In the genomic region with DNA sequence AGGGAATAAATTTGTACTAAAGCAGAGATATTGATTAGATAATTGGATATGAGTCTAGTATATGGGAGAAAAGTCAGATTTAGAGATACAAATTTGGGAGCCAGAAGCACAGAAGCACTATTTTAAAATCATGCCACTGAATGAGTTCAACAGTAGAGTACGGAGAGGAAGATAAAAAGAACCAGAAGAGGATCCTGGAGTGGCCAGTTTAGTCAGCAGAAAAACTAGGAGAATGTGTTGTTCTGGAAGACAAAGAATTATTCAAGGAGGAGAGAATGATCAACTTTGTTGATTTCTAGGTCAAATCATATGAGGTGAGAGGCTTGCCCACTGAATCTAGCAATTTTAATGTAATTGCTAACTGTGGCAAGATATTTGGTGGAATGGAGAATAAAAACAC, we compare ENCODE assay signal across 17 cellular contexts.
"Had no signal": no experiment of that assay in that cellular context is flagged by ENCODE, and none has a peak within 500 bp of the region (broad histone marks: within the 10 kb centered on the region; RNA-seq: fewer than 3 reads in every experiment).

No MANE protein-coding gene starts in this region.

- H3K9me3 ChIP-seq: breast epithelium, sigmoid colon had no signal

- DNase-seq: activated B cell treated with CpG ODN at 0.5 μM for 24 hours; activated CD4-positive, alpha-beta T cell treated with anti-CD3 and anti-CD28 coated beads for 48 hours; activated CD8-positive, alpha-beta memory T cell treated with anti-CD3 and anti-CD28 coated beads, Interleukin-2, amount 50 U/mL, for 4 hours; activated CD8-positive, alpha-beta T cell treated with anti-CD3 and anti-CD28 coated beads, Interleukin-2, amount 10 ng/mL, durations not matched to agents 7 days and 5 days; activated T-cell treated with anti-CD3 and anti-CD28 coated beads, Interleukin-2, amount 50 U/mL, for 72 hours; aorta; erythroblast; islet precursor cell; naive thymus-derived CD8-positive, alpha-beta T cell; sigmoid colon; stimulated activated CD4-positive, alpha-beta T cell treated with anti-CD3 and anti-CD28 coated beads, Interleukin-1b, Interleukin-23, amount 100 ng/mL, for 48 hours; T-helper 2 cell had no signal

- H3K4me2 ChIP-seq: hepatocyte had no signal

- H3K4me3 ChIP-seq: breast epithelium, hepatocyte, sigmoid colon had no signal

- H3K36me3 ChIP-seq: breast epithelium, sigmoid colon had no signal

- H3K27me3 ChIP-seq: breast epithelium, hepatocyte, sigmoid colon had no signal

- H3K27me3 Mint-ChIP-seq: activated B cell treated with CpG ODN at 0.5 μM for 24 hours; naive thymus-derived CD8-positive, alpha-beta T cell had no signal

- H2AFZ ChIP-seq: hepatocyte had no signal

- H3K4me1 ChIP-seq: breast epithelium had no signal

- H3K4me3 Mint-ChIP-seq: activated B cell treated with CpG ODN at 0.5 μM for 24 hours; activated CD8-positive, alpha-beta T cell treated with anti-CD3 and anti-CD28 coated beads, Interleukin-2, amount 10 ng/mL, durations not matched to agents 7 days and 5 days; activated T-cell treated with anti-CD3 and anti-CD28 coated beads, Interleukin-2, amount 50 U/mL, for 72 hours; naive thymus-derived CD8-positive, alpha-beta T cell; stimulated activated effector memory CD8-positive, alpha-beta T cell treated with anti-CD3 and anti-CD28 coated beads, Interleukin-12 subunit alpha, Interleukin-12 subunit beta, amount 100 ng/mL, for 72 hours had no signal

- H3K36me3 Mint-ChIP-seq: naive thymus-derived CD8-positive, alpha-beta T cell had no signal

- ATAC-seq: activated CD8-positive, alpha-beta T cell treated with anti-CD3 and anti-CD28 coated beads, Interleukin-2, amount 10 ng/mL, durations not matched to agents 7 days and 5 days; activated T-cell treated with anti-CD3 and anti-CD28 coated beads, Interleukin-2, amount 50 U/mL, for 72 hours; left lobe of liver; naive thymus-derived CD8-positive, alpha-beta T cell; stimulated activated effector memory CD8-positive, alpha-beta T cell treated with anti-CD3 and anti-CD28 coated beads, Interleukin-12 subunit alpha, Interleukin-12 subunit beta, amount 100 ng/mL, for 72 hours had no signal

- H3K27ac ChIP-seq: breast epithelium, hepatocyte, sigmoid colon had no signal

- FAIRE-seq: urothelium cell line had no signal

- H3K27ac Mint-ChIP-seq: activated B cell treated with CpG ODN at 0.5 μM for 24 hours; activated CD8-positive, alpha-beta T cell treated with anti-CD3 and anti-CD28 coated beads, Interleukin-2, amount 10 ng/mL, durations not matched to agents 7 days and 5 days; activated T-cell treated with anti-CD3 and anti-CD28 coated beads, Interleukin-2, amount 50 U/mL, for 72 hours; stimulated activated effector memory CD8-positive, alpha-beta T cell treated with anti-CD3 and anti-CD28 coated beads, Interleukin-12 subunit alpha, Interleukin-12 subunit beta, amount 100 ng/mL, for 72 hours had no signal
